8 cellular contexts compared by ENCODE assay signal in genomic region chr2:20595439-20596192, GRCh38. TPM values are rescaled to one million over a fixed set of nuclear protein-coding genes. Genes with fewer than 3 reads are reported as not detected.
DNase-seq lines count a peak whose midpoint lies in the region; ATAC-seq, FAIRE-seq and TF ChIP-seq lines count a peak whose summit lies in the region.

No MANE protein-coding gene starts in this region.

- RAD21 ChIA-PET in GM12878 (lab: Charles Lee; ENCODE audit: unreplicated experiment) = interaction anchor here (0.7 to 3.9 kb wide), 21 partner anchors 17 to 184 kb away, joined by 3 to 28 read pairs (median 6); partner anchors contain the start of genes HS1BP3 and RHOB

- POLR2A ChIA-PET in GM12878 (lab: Charles Lee) = interaction anchor here (0.6 to 3.1 kb wide), 8 partner anchors 9 to 111 kb away, joined by 3 to 22 read pairs (median 6); no protein-coding TSS in a partner anchor

- peak overlapping the region; percentile 25; the same call in 1 of the 2 replicates for H3K4me3 ChIP-seq in GM12878

- WGBS in GM12878 (ENCODE audit: insufficient coverage, insufficient replicate concordance, low lambda C conversion rate, missing lambda C conversion rate) = 1% methylated on average over 14 of the region's 14 CpGs

- H4K20me1 ChIP-seq in GM12878 (ENCODE audit: control insufficient read depth, insufficient read depth) = no peaks in the 10 kb centered on the region

- in situ Hi-C loops in GM12878 (cut with MboI) (no loop called here), G401 (cut with HindIII; ENCODE audit: low sequenced_read_pairs) (no loop called here)

- peak overlapping the region; percentile 79 for H3K27ac ChIP-seq in GM12878 (ENCODE audit: control insufficient read depth, insufficient read depth)

- no peaks in the 10 kb centered on the region; the same call in 2 of the 3 replicates for H3K9me3 ChIP-seq in GM12878 (replicated peaks; ENCODE audit: control insufficient read depth, insufficient read depth, low read length)

- intact Hi-C loops in GM12878 (cut with micrococcal nuclease; ENCODE audit: unreplicated experiment) = loop anchor here (1.0 to 5.0 kb wide), 4 partner anchors 16 to 148 kb away; partner anchors contain the start of gene RHOB

- SMC1A ChIA-PET in GM12878 (lab: Charles Lee; ENCODE audit: uncharacterized antibody, unreplicated experiment) = interaction anchor here (0.7 to 3.7 kb wide), 24 partner anchors 9 to 182 kb away, joined by 3 to 37 read pairs (median 4); partner anchors contain the start of genes HS1BP3 and RHOB

- peak; percentile 13 to 50; a peak in 3 of 4 replicates for TF ChIP-seq EP300 in GM12878 (IDR thresholded peaks at IDR 0.05; ENCODE audit: borderline replicate concordance in 1 of 2, control insufficient read depth in 1 of 2, low read depth in 2 of 2, low read length in 2 of 2)

- TF ChIP-seq CTCF in GM12878 (IDR thresholded peaks at IDR 0.05 in 2 of 3, conservative IDR thresholded peaks at IDR 0.05 in 1 of 3; ENCODE audit: control insufficient read depth in 2 of 3, extremely low read depth in 1 of 3, insufficient read depth in 1 of 3, low read depth in 3 of 3, low read length in 3 of 3) = no peak

- no TSS peak for BruUV-seq in GM12878 (replicated peaks; lab: Mats Ljungman, UMichigan)

- no peaks in the 10 kb centered on the region for H3K79me2 ChIP-seq in GM12878 (ENCODE audit: control insufficient read depth, insufficient read depth, low read length)

- CTCF ChIA-PET in GM12878 (lab: Yijun Ruan, JAX) = interaction anchor here (0.5 to 5.5 kb wide), 22 partner anchors 9 to 373 kb away, joined by 3 to 26 read pairs (median 5); partner anchors contain the start of genes HS1BP3 and RHOB

- ATAC-seq in GM18502 (IDR thresholded peaks at IDR 0.05; ENCODE audit: poor library complexity, unreplicated experiment) (peak; percentile 89), GM21786 (IDR thresholded peaks at IDR 0.05; ENCODE audit: unreplicated experiment) (peak; percentile 84), GM12878 (peak; percentile 92)

- peaks cover 38% of the 10 kb centered on the region for H3K4me1 ChIP-seq in GM12878 (ENCODE audit: control insufficient read depth, insufficient read depth, low read length)

- DNase-seq in LHCN-M2 (ENCODE audit: low read depth) (peak; percentile 81), GM12878 (ENCODE audit: low read depth, low spot score) (peak; percentile 85), mesenteric fat pad (ENCODE audit: low spot score) (peak; percentile 88), G401 (ENCODE audit: low spot score) (no peak), NCI-H1930 (lab: John Stamatoyannopoulos, UW) (no peak), NCI-H1092 (lab: John Stamatoyannopoulos, UW) (no peak)

- FAIRE-seq in GM12878 (lab: Jason Lieb, UNC) = peak; percentile 97

- peak; percentile 81 for TF ChIP-seq POLR2A in GM12878 (IDR thresholded peaks at IDR 0.05; ENCODE audit: low read depth, low read length)

- 0 out of 2 replicates have a peak, but pooled peaks have one; percentile 5 for TF ChIP-seq RAD21 in GM12878 (IDR thresholded peaks at IDR 0.05; ENCODE audit: insufficient read depth, low read depth, low read length)

- peak overlapping the region; percentile 65 for H2AFZ ChIP-seq in GM12878 (ENCODE audit: control insufficient read depth, low read depth, low read length)

- H3K9ac ChIP-seq in GM12878 (ENCODE audit: control insufficient read depth, insufficient read depth, low read length) = peak overlapping the region; percentile 62; the same call in 1 of the 2 replicates

- no peaks in the 10 kb centered on the region for H3K27me3 ChIP-seq in GM12878 (replicated peaks in 1 of 2; ENCODE audit: control insufficient read depth in 2 of 2, insufficient read depth in 2 of 2, low read length in 1 of 2)

- H3K36me3 ChIP-seq in GM12878 (ENCODE audit: control insufficient read depth in 2 of 2, insufficient read depth in 2 of 2, low read length in 1 of 2) = no peaks in the 10 kb centered on the region

- H3K4me2 ChIP-seq in GM12878 (ENCODE audit: control insufficient read depth, insufficient read depth) = peak overlapping the region; percentile 94

TF ChIP-seq in GM12878, 131 proteins besides CTCF, POLR2A, EP300 and RAD21 (continues in another document):
- peak; percentile 91 for TF ChIP-seq NR2F1 (conservative IDR thresholded peaks at IDR 0.05)
- TF ChIP-seq FOXM1 (IDR thresholded peaks at IDR 0.05; ENCODE audit: low read depth, low read length) = peak; percentile 54; the same call in 1 of the 2 replicates
- no peak for TF ChIP-seq CHD4 (IDR thresholded peaks at IDR 0.05)
- TF ChIP-seq SREBF1 (IDR thresholded peaks at IDR 0.05; ENCODE audit: low read length) = no peak
- TF ChIP-seq CHD2 (IDR thresholded peaks at IDR 0.05; ENCODE audit: borderline replicate concordance, low read depth, low read length) = peak; percentile 16; the same call in 1 of the 2 replicates
- no peak for TF ChIP-seq KDM1A (IDR thresholded peaks at IDR 0.05; ENCODE audit: borderline replicate concordance)
- TF ChIP-seq EGR1 (IDR thresholded peaks at IDR 0.05; ENCODE audit: borderline replicate concordance in 1 of 2, low read depth in 2 of 2, low read length in 2 of 2) = no peak
- no peak for TF ChIP-seq KLF5 (IDR thresholded peaks at IDR 0.05; ENCODE audit: partially characterized antibody)
- TF ChIP-seq BMI1 (IDR thresholded peaks at IDR 0.05; ENCODE audit: borderline replicate concordance) = peak; percentile 26; the same call in 1 of the 2 replicates
- peak; percentile 96 for TF ChIP-seq IKZF1 (conservative IDR thresholded peaks at IDR 0.05)
- peak; percentile 80; the same call in 1 of the 2 replicates for TF ChIP-seq ZNF217 (IDR thresholded peaks at IDR 0.05)
- TF ChIP-seq GABPA (IDR thresholded peaks at IDR 0.05; ENCODE audit: low read depth) = no peak
- TF ChIP-seq PKNOX1 (IDR thresholded peaks at IDR 0.05) = peak; percentile 54
- peak; percentile 83; the same call in 1 of the 2 replicates for TF ChIP-seq NFIC (IDR thresholded peaks at IDR 0.05; ENCODE audit: low read depth, low read length)
- no peak; the same call in 1 of the 2 replicates for TF ChIP-seq NR2C1 (IDR thresholded peaks at IDR 0.05)
- no peak for TF ChIP-seq RAD51 (IDR thresholded peaks at IDR 0.05)
- 0 out of 2 replicates have a peak, but pooled peaks have one; percentile 69 for TF ChIP-seq ASH2L (IDR thresholded peaks at IDR 0.05; ENCODE audit: borderline replicate concordance, low read depth)
- TF ChIP-seq KAT2A (conservative IDR thresholded peaks at IDR 0.05; ENCODE audit: control insufficient read depth, low read depth, low read length) = no peak
- peak; percentile 89 for TF ChIP-seq MEF2B (IDR thresholded peaks at IDR 0.05; ENCODE audit: partially characterized antibody, poor library complexity, severe bottlenecking)
- peak; percentile 91 to 92 for TF ChIP-seq IKZF2 (IDR thresholded peaks at IDR 0.05)
- no peak for TF ChIP-seq MYC (IDR thresholded peaks at IDR 0.05; ENCODE audit: insufficient read depth, insufficient read length, insufficient replicate concordance, low read length, severe bottlenecking)
- TF ChIP-seq USF1 (IDR thresholded peaks at IDR 0.05; ENCODE audit: borderline replicate concordance, extremely low read length, insufficient read depth, low read depth, low read length) = no peak
- no peak for TF ChIP-seq ZNF207 (IDR thresholded peaks at IDR 0.05; ENCODE audit: borderline replicate concordance)
- TF ChIP-seq ZNF274 (IDR thresholded peaks at IDR 0.05; ENCODE audit: insufficient read depth, insufficient read length) = no peak

RNA-seq across cellular contexts. Expression of gene HS1BP3, which starts 55.3 kb away (rescaled TPM):
- total RNA-seq in LHCN-M2 (2014; rRNA removed) = 24.6 and 34.2 TPM in 2 replicates
- 25.0 TPM for polyA plus RNA-seq in LHCN-M2 (2012)
- 22.1 and 26.1 TPM in 2 replicates for total RNA-seq in GM12878 (2013; cell fraction: nucleolus; rRNA removed)
- 5.0 TPM in 2 replicates for total RNA-seq in GM12878 (2014; rRNA removed)
- total RNA-seq in GM12878 (2014; rRNA removed; fragmentation: Illumina TruSeq; extraction: Trizol) = 3.5 and 3.6 TPM in 2 replicates
- total RNA-seq in GM12878 (2021) = 4.8 and 5.3 TPM in 2 replicates
- 1.8 TPM for polyA plus RNA-seq in GM12878 (2011; ENCODE audit: low read depth)
- 3.5 and 6.2 TPM in 2 replicates for polyA plus RNA-seq in GM12878 (2011; rRNA removed)
- 7.0 and 7.7 TPM in 2 replicates for polyA plus RNA-seq in GM12878 (2011; cell fraction: cytosol; rRNA removed)
- polyA plus RNA-seq in GM12878 (2011; cell fraction: nucleus; rRNA removed) = 18.3 and 19.8 TPM in 2 replicates
- 6.2 and 7.2 TPM in 2 replicates for polyA plus RNA-seq in GM12878 (2012)
- polyA plus RNA-seq in GM12878 (2014; fragmentation: Illumina TruSeq; extraction: Trizol) = 3.8 TPM in 2 replicates
- under 1 TPM; 0.47 to 0.57 TPM for polyA plus RNA-seq in GM12878 (2014; fragmentation: Nextera tagmentation; extraction: Ambion mirVana)
- polyA plus RNA-seq in GM12878 (2014; rRNA removed) = 5.0 and 5.6 TPM in 2 replicates
- 1 to 10 TPM; 4.3 to 7.2 TPM for polyA plus RNA-seq in GM12878 (2016; fragmentation: Nextera tagmentation; extraction: Ambion mirVana)
- polyA minus RNA-seq in GM12878 (2011; rRNA and poly(A)+ RNA removed) = 4.7 and 10.1 TPM in 2 replicates
- polyA minus RNA-seq in GM12878 (2011; cell fraction: cytosol; rRNA and poly(A)+ RNA removed) = 2.2 and 3.1 TPM in 2 replicates
- polyA minus RNA-seq in GM12878 (2011; cell fraction: nucleus; rRNA and poly(A)+ RNA removed) = 12.8 and 18.7 TPM in 2 replicates
- 28.8 TPM for total RNA-seq in mesenteric fat pad
- 47.6 and 53.7 TPM in 2 replicates for total RNA-seq in G401 (2014; rRNA removed; shearing (Covaris generic))

Comparison
In these comparisons a context has a peak if more than half of its experiments do, and no peak if none do; other contexts are left out.
1. DNase-seq: peak in LHCN-M2 (single experiment), GM12878 (single experiment) and mesenteric fat pad (single experiment); none in G401 (single experiment), NCI-H1930 (0 of 2) and NCI-H1092 (single experiment).
2. Peak in every context shown above with its lines, with median percentiles within 50 percentile points of each other: ATAC-seq.